8 cellular contexts compared by ENCODE assay signal in the genomic region with DNA sequence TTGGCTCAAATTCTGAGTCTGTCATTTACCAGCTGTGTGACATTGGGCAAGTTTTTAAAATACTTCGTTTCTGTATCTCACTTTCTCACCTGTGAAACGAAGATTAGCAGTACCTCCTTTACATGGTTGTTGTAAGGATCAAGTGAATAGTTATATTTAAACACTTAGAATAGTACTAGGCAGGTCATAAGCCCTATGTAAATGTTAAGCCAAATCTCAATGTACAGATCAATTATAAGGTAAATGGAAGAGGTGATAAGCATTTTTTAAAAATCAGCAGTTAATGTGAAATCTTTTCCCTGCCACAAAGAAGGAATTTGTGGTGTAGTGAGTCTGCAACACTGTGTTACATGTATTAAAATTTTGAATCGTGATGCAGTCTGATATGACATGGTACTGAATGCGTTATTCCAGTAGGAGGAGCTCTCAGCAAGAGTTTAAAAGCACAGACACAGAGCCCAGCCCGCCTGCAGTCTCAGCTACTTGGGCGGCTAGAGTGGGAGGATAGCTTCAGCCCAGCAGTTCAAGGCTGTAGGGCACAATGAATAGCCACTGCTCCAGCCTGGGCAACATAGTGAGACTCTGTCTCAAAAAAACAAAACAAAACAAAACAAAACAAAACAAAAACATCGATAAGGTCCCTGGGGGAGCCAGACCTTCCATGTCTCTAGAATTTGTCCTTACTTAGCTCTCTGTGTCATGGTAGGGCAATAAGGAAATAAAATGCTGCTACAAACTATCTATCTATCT. TPM values are rescaled to one million over a fixed set of nuclear protein-coding genes. Genes with fewer than 3 reads are reported as not detected.
DNase-seq lines count a peak whose midpoint lies in the region; ATAC-seq and TF ChIP-seq lines count a peak whose summit lies in the region.

No MANE protein-coding gene starts in this region.

- ATAC-seq in HG02642 (IDR thresholded peaks at IDR 0.05; ENCODE audit: poor library complexity, unreplicated experiment) (peak; percentile 97), SK-N-SH treated with all-trans-retinoic acid at 6 μM for 48 hours (peak; percentile 100)

- H3K4me3 ChIP-seq in ascending aorta (no peak overlapping the region), spleen (no peak overlapping the region)

- peak; percentile 41 to 65 (median 61) for TF ChIP-seq CTCF in ascending aorta (IDR thresholded peaks at IDR 0.05)
- TF ChIP-seq CTCF in spleen (IDR thresholded peaks at IDR 0.05 in 8 of 11, conservative IDR thresholded peaks at IDR 0.05 in 3 of 11) = peak; percentile 40 to 76 (median 70)

- H3K27ac ChIP-seq in ascending aorta (no peak overlapping the region), spleen (no peak overlapping the region)

- H3K9me3 ChIP-seq in ascending aorta (no peaks in the 10 kb centered on the region), spleen (peaks cover 0 to 5% (median 0%) of the 10 kb centered on the region in 8 donors)

- no peaks in the 10 kb centered on the region for H3K36me3 ChIP-seq in ascending aorta
- H3K36me3 ChIP-seq in spleen = no peaks in the 10 kb centered on the region

- intact Hi-C loops in ascending aorta (cut with DNase I) (no loop called here), spleen (cut with DNase I; ENCODE audit: low total_unique reads) (no loop called here)

- 17 to 24% (median 18%) methylated on average over 7 of the region's 7 CpGs for WGBS in spleen, 5 donors

- no peaks in the 10 kb centered on the region for H3K27me3 ChIP-seq in ascending aorta
- peaks cover 0 to 3% (median 0%) of the 10 kb centered on the region in 7 donors for H3K27me3 ChIP-seq in spleen (replicated peaks in 1 of 7)

- H3K4me1 ChIP-seq in ascending aorta (no peaks in the 10 kb centered on the region), spleen (peaks cover 0 to 5% (median 0%) of the 10 kb centered on the region in 6 donors)

- no peak for TF ChIP-seq POLR2A in spleen (IDR thresholded peaks at IDR 0.05)

- DNase-seq in activated gamma-delta T cell treated with Interleukin-2 at 50 U/mL for 16 hours (peak; percentile 48), activated gamma-delta T cell (lab: John Stamatoyannopoulos, UW) (no peak), NCI-H1092 treated with DMSO at 0.1 percent for 48 hours (lab: John Stamatoyannopoulos, UW) (peak; percentile 70), ascending aorta (ENCODE audit: low spot score in 2 of 2) (no peak), hypothalamus (lab: John Stamatoyannopoulos, UW) (peak in 36 of 51 donors; percentile 2 to 71 (median 30)), spleen (peak; percentile 83)

TF ChIP-seq in SK-N-SH treated with all-trans-retinoic acid at 6 μM for 48 hours, 23 proteins besides CTCF, POLR2A, EP300 and RAD21:
- TF ChIP-seq ZC3H10 (CRISPR knock-in tag; IDR thresholded peaks at IDR 0.05) (no peak), PPARA (CRISPR knock-in tag; IDR thresholded peaks at IDR 0.05; ENCODE audit: borderline replicate concordance) (no peak), ZNF565 (CRISPR knock-in tag; conservative IDR thresholded peaks at IDR 0.05; ENCODE audit: low read depth) (no peak), ZFP30 (CRISPR knock-in tag; IDR thresholded peaks at IDR 0.05) (no peak)
- TF ChIP-seq, protein P1, sequence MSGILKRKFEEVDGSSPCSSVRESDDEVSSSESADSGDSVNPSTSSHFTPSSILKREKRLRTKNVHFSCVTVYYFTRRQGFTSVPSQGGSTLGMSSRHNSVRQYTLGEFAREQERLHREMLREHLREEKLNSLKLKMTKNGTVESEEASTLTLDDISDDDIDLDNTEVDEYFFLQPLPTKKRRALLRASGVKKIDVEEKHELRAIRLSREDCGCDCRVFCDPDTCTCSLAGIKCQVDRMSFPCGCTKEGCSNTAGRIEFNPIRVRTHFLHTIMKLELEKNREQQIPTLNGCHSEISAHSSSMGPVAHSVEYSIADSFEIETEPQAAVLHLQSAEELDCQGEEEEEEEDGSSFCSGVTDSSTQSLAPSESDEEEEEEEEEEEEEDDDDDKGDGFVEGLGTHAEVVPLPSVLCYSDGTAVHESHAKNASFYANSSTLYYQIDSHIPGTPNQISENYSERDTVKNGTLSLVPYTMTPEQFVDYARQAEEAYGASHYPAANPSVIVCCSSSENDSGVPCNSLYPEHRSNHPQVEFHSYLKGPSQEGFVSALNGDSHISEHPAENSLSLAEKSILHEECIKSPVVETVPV (CRISPR knock-in tag; IDR thresholded peaks at IDR 0.05) = no peak

RNA-seq across cellular contexts. Expression of a gene that starts 46.0 kb away (rescaled TPM):
- total RNA-seq in ascending aorta (17.0 TPM), spleen (10 to 100 TPM in 4 of 7 donors, 1 to 10 TPM in 3; 1.9 to 17.3 (median 10.3) TPM)
- 10 to 100 TPM in 1 of 3 donors, 1 to 10 TPM in 2; 5.7 to 12.0 (median 8.6) TPM for polyA plus RNA-seq in spleen

RNA-seq across cellular contexts. Expression of a gene that starts 46.0 kb away (rescaled TPM):
- total RNA-seq in ascending aorta = 9.3 TPM
- total RNA-seq in spleen = 10 to 100 TPM in 2 of 7 donors, 1 to 10 TPM in 5; 3.8 to 12.3 (median 6.9) TPM
- 1 to 10 TPM; 1.6 to 2.2 (median 1.8) TPM for polyA plus RNA-seq in spleen

Comparison
In these comparisons a context has a peak if more than half of its experiments do, and no peak if none do; other contexts are left out.
1. DNase-seq: peak in activated gamma-delta T cell treated with Interleukin-2 at 50 U/mL for 16 hours (single experiment), NCI-H1092 treated with DMSO at 0.1 percent for 48 hours (single experiment), hypothalamus (36 of 51) and spleen (single experiment); none in activated gamma-delta T cell (single experiment) and ascending aorta (0 of 2).